ENCODE assay signal across 1 cellular context in genomic region chr3:122660575-122660974, GRCh38.
A peak's percentile ranks its signal among the peaks of the same experiment; 100 is the strongest.
TF ChIP-seq lines count a peak whose summit lies in the region.

No MANE protein-coding gene starts in this region.

TF ChIP-seq in HepG2, 621 proteins besides CTCF, POLR2A, EP300 and RAD21:
- TF ChIP-seq SP5 (CRISPR knock-in tag; IDR thresholded peaks at IDR 0.05; ENCODE audit: borderline replicate concordance, low read depth) (no peak), ZNF782 (CRISPR knock-in tag; IDR thresholded peaks at IDR 0.05; ENCODE audit: borderline replicate concordance) (no peak), ZNF274 (CRISPR knock-in tag; IDR thresholded peaks at IDR 0.05) (no peak), ZNF333 (CRISPR knock-in tag; IDR thresholded peaks at IDR 0.05; ENCODE audit: borderline replicate concordance) (no peak), PCBP1 (IDR thresholded peaks at IDR 0.05; ENCODE audit: borderline replicate concordance, low read depth, low read length) (no peak), HOXA5 (CRISPR knock-in tag; IDR thresholded peaks at IDR 0.05) (no peak), CCDC6 (CRISPR knock-in tag; IDR thresholded peaks at IDR 0.05) (no peak), ZBTB33 (CRISPR knock-in tag; IDR thresholded peaks at IDR 0.05) (no peak), TCF7 (IDR thresholded peaks at IDR 0.05; ENCODE audit: low read depth) (no peak), FOXP1 (IDR thresholded peaks at IDR 0.05) (no peak), FOXP1 (CRISPR knock-in tag; IDR thresholded peaks at IDR 0.05) (no peak), MTF1 (CRISPR knock-in tag; IDR thresholded peaks at IDR 0.05) (no peak), STAG1 (CRISPR knock-in tag; IDR thresholded peaks at IDR 0.05) (peak; percentile 79), SKI (IDR thresholded peaks at IDR 0.05; ENCODE audit: partially characterized antibody) (no peak), CREB1 (IDR thresholded peaks at IDR 0.05) (peak; percentile 52; the same call in 1 of the 2 replicates), CREB1 (CRISPR knock-in tag; IDR thresholded peaks at IDR 0.05) (no peak), SAP130 (CRISPR knock-in tag; IDR thresholded peaks at IDR 0.05; ENCODE audit: low read depth) (peak; percentile 21; the same call in 1 of the 2 replicates), AGO1 (IDR thresholded peaks at IDR 0.05; ENCODE audit: low read depth, low read length, poor library complexity, severe bottlenecking) (no peak), HDAC1 (CRISPR knock-in tag; IDR thresholded peaks at IDR 0.05) (no peak), ZNF383 (CRISPR knock-in tag; IDR thresholded peaks at IDR 0.05; ENCODE audit: borderline replicate concordance) (no peak), KDM6A (CRISPR knock-in tag; IDR thresholded peaks at IDR 0.05; ENCODE audit: low read depth) (no peak), HOXA7 (CRISPR knock-in tag; IDR thresholded peaks at IDR 0.05) (no peak), SP4 (CRISPR knock-in tag; IDR thresholded peaks at IDR 0.05) (no peak), HDAC2 (CRISPR knock-in tag; IDR thresholded peaks at IDR 0.05) (no peak), ZNF24 (IDR thresholded peaks at IDR 0.05) (no peak), ZBTB14 (CRISPR knock-in tag; IDR thresholded peaks at IDR 0.05) (no peak), ZNF790 (CRISPR knock-in tag; IDR thresholded peaks at IDR 0.05; ENCODE audit: borderline replicate concordance) (no peak), FOSL2 (CRISPR knock-in tag; IDR thresholded peaks at IDR 0.05) (no peak), MTERF4 (CRISPR knock-in tag; IDR thresholded peaks at IDR 0.05) (no peak), ZNF496 (CRISPR knock-in tag; IDR thresholded peaks at IDR 0.05; ENCODE audit: insufficient replicate concordance) (no peak), SMC3 (IDR thresholded peaks at IDR 0.05; ENCODE audit: low read length) (peak; percentile 51; the same call in 1 of the 2 replicates), CHD4 (IDR thresholded peaks at IDR 0.05; ENCODE audit: borderline replicate concordance, low read length) (no peak), ZNF441 (CRISPR knock-in tag; IDR thresholded peaks at IDR 0.05; ENCODE audit: borderline replicate concordance) (no peak), RXRB (CRISPR knock-in tag; IDR thresholded peaks at IDR 0.05; ENCODE audit: borderline replicate concordance) (peak; percentile 16; the same call in 1 of the 2 replicates)
- TF ChIP-seq, protein P1, sequence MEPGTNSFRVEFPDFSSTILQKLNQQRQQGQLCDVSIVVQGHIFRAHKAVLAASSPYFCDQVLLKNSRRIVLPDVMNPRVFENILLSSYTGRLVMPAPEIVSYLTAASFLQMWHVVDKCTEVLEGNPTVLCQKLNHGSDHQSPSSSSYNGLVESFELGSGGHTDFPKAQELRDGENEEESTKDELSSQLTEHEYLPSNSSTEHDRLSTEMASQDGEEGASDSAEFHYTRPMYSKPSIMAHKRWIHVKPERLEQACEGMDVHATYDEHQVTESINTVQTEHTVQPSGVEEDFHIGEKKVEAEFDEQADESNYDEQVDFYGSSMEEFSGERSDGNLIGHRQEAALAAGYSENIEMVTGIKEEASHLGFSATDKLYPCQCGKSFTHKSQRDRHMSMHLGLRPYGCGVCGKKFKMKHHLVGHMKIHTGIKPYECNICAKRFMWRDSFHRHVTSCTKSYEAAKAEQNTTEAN (CRISPR knock-in tag; conservative IDR thresholded peaks at IDR 0.05), result no peak
- TF ChIP-seq, protein P2, sequence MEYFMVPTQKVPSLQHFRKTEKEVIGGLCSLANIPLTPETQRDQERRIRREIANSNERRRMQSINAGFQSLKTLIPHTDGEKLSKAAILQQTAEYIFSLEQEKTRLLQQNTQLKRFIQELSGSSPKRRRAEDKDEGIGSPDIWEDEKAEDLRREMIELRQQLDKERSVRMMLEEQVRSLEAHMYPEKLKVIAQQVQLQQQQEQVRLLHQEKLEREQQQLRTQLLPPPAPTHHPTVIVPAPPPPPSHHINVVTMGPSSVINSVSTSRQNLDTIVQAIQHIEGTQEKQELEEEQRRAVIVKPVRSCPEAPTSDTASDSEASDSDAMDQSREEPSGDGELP (IDR thresholded peaks at IDR 0.05; ENCODE audit: borderline replicate concordance, low read depth), result peak; percentile 49; the same call in 1 of the 2 replicates
- TF ChIP-seq, protein P3, sequence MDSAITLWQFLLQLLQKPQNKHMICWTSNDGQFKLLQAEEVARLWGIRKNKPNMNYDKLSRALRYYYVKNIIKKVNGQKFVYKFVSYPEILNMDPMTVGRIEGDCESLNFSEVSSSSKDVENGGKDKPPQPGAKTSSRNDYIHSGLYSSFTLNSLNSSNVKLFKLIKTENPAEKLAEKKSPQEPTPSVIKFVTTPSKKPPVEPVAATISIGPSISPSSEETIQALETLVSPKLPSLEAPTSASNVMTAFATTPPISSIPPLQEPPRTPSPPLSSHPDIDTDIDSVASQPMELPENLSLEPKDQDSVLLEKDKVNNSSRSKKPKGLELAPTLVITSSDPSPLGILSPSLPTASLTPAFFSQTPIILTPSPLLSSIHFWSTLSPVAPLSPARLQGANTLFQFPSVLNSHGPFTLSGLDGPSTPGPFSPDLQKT (CRISPR knock-in tag; IDR thresholded peaks at IDR 0.05; ENCODE audit: borderline replicate concordance), result no peak
- TF ChIP-seq, protein P4, sequence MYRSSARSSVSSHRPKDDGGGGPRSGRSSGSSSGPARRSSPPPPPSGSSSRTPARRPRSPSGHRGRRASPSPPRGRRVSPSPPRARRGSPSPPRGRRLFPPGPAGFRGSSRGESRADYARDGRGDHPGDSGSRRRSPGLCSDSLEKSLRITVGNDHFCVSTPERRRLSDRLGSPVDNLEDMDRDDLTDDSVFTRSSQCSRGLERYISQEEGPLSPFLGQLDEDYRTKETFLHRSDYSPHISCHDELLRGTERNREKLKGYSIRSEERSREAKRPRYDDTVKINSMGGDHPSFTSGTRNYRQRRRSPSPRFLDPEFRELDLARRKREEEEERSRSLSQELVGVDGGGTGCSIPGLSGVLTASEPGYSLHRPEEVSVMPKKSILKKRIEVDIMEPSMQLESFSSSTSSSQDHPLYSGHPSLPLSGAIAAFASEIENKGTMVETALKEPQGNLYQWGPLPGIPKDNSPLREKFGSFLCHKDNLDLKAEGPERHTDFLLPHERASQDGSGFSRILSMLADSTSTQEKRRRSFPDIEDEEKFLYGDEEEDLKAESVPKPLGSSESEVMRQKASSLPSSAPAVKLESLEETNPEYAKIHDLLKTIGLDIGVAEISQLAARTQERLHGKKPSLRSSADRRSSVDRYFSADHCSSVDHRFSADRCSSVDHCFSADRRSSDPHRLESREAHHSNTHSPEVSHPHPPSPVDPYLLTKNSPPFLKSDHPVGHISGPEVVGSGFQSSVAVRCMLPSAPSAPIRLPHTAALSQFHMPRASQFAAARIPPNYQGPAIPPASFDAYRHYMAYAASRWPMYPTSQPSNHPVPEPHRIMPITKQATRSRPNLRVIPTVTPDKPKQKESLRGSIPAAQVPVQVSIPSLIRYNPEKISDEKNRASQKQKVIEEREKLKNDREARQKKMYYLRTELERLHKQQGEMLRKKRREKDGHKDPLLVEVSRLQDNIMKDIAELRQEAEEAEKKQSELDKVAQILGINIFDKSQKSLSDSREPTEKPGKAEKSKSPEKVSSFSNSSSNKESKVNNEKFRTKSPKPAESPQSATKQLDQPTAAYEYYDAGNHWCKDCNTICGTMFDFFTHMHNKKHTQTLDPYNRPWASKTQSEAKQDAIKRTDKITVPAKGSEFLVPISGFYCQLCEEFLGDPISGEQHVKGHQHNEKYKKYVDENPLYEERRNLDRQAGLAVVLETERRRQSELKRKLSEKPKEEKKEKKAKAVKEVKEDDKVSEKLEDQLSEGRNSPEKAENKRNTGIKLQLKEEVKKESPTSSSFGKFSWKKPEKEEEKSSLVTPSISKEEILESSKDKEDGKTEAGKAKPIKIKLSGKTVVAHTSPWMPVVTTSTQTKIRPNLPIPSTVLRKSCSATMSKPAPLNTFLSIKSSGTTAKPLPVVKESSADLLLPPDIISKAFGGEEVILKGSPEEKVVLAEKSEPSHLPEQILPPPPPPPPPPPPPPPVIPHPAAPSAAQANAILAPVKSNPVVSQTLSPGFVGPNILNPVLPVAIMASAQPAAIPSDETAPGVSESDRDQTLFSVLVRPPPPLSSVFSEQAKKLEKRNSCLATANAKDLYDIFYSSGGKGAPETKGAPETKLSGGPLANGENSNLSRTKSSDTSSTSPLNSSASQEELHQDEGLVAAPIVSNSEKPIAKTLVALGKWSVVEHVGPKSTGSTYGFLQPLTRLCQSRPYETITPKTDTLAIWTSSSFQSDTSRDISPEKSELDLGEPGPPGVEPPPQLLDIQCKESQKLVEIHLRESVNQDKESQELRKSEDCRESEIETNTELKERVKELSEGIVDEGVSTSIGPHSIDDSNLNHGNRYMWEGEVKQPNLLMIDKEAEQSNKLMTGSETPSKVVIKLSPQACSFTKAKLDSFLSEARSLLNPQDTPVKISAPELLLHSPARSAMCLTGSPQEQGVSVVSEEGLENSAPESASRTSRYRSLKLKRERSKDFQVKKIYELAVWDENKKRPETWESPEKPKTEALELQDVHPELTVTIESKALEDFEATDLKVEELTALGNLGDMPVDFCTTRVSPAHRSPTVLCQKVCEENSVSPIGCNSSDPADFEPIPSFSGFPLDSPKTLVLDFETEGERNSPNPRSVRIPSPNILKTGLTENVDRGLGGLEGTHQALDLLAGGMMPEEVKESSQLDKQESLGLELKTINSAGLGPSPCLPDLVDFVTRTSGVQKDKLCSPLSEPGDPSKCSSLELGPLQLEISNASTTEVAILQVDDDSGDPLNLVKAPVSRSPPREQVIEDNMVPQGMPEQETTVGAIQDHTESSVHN (CRISPR knock-in tag; IDR thresholded peaks at IDR 0.05), result no peak
- TF ChIP-seq, protein P5, sequence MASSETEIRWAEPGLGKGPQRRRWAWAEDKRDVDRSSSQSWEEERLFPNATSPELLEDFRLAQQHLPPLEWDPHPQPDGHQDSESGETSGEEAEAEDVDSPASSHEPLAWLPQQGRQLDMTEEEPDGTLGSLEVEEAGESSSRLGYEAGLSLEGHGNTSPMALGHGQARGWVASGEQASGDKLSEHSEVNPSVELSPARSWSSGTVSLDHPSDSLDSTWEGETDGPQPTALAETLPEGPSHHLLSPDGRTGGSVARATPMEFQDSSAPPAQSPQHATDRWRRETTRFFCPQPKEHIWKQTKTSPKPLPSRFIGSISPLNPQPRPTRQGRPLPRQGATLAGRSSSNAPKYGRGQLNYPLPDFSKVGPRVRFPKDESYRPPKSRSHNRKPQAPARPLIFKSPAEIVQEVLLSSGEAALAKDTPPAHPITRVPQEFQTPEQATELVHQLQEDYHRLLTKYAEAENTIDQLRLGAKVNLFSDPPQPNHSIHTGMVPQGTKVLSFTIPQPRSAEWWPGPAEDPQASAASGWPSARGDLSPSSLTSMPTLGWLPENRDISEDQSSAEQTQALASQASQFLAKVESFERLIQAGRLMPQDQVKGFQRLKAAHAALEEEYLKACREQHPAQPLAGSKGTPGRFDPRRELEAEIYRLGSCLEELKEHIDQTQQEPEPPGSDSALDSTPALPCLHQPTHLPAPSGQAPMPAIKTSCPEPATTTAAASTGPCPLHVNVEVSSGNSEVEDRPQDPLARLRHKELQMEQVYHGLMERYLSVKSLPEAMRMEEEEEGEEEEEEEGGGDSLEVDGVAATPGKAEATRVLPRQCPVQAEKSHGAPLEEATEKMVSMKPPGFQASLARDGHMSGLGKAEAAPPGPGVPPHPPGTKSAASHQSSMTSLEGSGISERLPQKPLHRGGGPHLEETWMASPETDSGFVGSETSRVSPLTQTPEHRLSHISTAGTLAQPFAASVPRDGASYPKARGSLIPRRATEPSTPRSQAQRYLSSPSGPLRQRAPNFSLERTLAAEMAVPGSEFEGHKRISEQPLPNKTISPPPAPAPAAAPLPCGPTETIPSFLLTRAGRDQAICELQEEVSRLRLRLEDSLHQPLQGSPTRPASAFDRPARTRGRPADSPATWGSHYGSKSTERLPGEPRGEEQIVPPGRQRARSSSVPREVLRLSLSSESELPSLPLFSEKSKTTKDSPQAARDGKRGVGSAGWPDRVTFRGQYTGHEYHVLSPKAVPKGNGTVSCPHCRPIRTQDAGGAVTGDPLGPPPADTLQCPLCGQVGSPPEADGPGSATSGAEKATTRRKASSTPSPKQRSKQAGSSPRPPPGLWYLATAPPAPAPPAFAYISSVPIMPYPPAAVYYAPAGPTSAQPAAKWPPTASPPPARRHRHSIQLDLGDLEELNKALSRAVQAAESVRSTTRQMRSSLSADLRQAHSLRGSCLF (CRISPR knock-in tag; IDR thresholded peaks at IDR 0.05; ENCODE audit: borderline replicate concordance), result no peak
